Comparison of ENCODE assay signal across 14 cellular contexts in genomic region chr5:6746244-6746643, GRCh38. TPM values are rescaled to one million over a fixed set of nuclear protein-coding genes. Genes with fewer than 3 reads are reported as not detected.
DNase-seq lines count a peak whose midpoint lies in the region; ATAC-seq and TF ChIP-seq lines count a peak whose summit lies in the region.
"Had no signal": no experiment of that assay in that cellular context is flagged by ENCODE, and none has a peak within 500 bp of the region (broad histone marks: within the 10 kb centered on the region; RNA-seq: fewer than 3 reads in every experiment).

No MANE protein-coding gene starts in this region.

- in situ Hi-C loops in ACHN (cut with HindIII; ENCODE audit: low pct_ligation_motif_present, low pct_unique_long_range_greater_than_20kb, low sequenced_read_pairs): loop anchor here (25.0 kb wide), 1 partner anchor 109 kb away; the partner anchor contains the start of genes NSUN2 and SRD5A1

- intact Hi-C loops in sciatic nerve (cut with DNase I): loop anchor here (10.0 kb wide), 1 partner anchor 111 kb away; the partner anchor contains the start of genes NSUN2 and SRD5A1
- intact Hi-C loops in Right ventricle myocardium inferior (cut with DNase I): no loop called here

- no peaks in the 10 kb centered on the region for H3K27me3 ChIP-seq in Peyer's patch

- no peak for TF ChIP-seq CTCF in Peyer's patch (IDR thresholded peaks at IDR 0.05)

- DNase-seq in Peyer's patch (peak in 2 of 3 donors; percentile 37), left lobe of liver (ENCODE audit: low spot score) (peak; percentile 11), mesenteric fat pad (ENCODE audit: low spot score) (peak; percentile 69), sciatic nerve (ENCODE audit: low spot score) (peak; percentile 42), ACHN (no peak), HuH-7.5 (ENCODE audit: low spot score) (no peak), Right ventricle myocardium inferior (ENCODE audit: missing footprints) (no peak)
- DNase-seq: 8988T, DND-41, GOT3 had no signal

- ATAC-seq in left lobe of liver (no peak), sciatic nerve (no peak), HG03025 (IDR thresholded peaks at IDR 0.05; ENCODE audit: low FRiP score, unreplicated experiment) (no peak), Right ventricle myocardium inferior (no peak)

- peaks cover 0 to 56% (median 0%) of the 10 kb centered on the region in 3 donors for H3K36me3 ChIP-seq in Peyer's patch

- H3K4me3 ChIP-seq in Peyer's patch: no peak overlapping the region
- H3K4me3 ChIP-seq: A549, HAP-1 had no signal

- no peak for TF ChIP-seq POLR2A in Peyer's patch (IDR thresholded peaks at IDR 0.05)

- peaks cover 0 to 7% (median 0%) of the 10 kb centered on the region in 4 donors for H3K4me1 ChIP-seq in Peyer's patch
- H3K4me1 ChIP-seq: A549, Caco-2, HAP-1 had no signal

- H3K27ac ChIP-seq in Peyer's patch: no peak overlapping the region
- H3K27ac ChIP-seq: A549 had no signal

- no peaks in the 10 kb centered on the region for H3K9me3 ChIP-seq in Peyer's patch
- H3K9me3 ChIP-seq: A549, Caco-2, HAP-1 had no signal

RNA-seq across cellular contexts. Expression of gene TENT4A, which starts 33.0 kb away (rescaled TPM):
- 10 to 100 TPM; 28.0 to 71.8 (median 44.5) TPM for total RNA-seq in Peyer's patch
- total RNA-seq in left lobe of liver: 14.3 TPM
- total RNA-seq in mesenteric fat pad: 29.8 TPM
- 28.6 TPM for total RNA-seq in sciatic nerve
- total RNA-seq in Right ventricle myocardium inferior: 13.0 TPM

Comparison
In these comparisons a context has a peak if more than half of its experiments do, and no peak if none do; other contexts are left out.
1. DNase-seq: peak in Peyer's patch (2 of 3), left lobe of liver (single experiment), mesenteric fat pad (single experiment) and sciatic nerve (single experiment); none in ACHN (single experiment), HuH-7.5 (single experiment) and Right ventricle myocardium inferior (single experiment).